9 cellular contexts compared by ENCODE assay signal in the genomic region with DNA sequence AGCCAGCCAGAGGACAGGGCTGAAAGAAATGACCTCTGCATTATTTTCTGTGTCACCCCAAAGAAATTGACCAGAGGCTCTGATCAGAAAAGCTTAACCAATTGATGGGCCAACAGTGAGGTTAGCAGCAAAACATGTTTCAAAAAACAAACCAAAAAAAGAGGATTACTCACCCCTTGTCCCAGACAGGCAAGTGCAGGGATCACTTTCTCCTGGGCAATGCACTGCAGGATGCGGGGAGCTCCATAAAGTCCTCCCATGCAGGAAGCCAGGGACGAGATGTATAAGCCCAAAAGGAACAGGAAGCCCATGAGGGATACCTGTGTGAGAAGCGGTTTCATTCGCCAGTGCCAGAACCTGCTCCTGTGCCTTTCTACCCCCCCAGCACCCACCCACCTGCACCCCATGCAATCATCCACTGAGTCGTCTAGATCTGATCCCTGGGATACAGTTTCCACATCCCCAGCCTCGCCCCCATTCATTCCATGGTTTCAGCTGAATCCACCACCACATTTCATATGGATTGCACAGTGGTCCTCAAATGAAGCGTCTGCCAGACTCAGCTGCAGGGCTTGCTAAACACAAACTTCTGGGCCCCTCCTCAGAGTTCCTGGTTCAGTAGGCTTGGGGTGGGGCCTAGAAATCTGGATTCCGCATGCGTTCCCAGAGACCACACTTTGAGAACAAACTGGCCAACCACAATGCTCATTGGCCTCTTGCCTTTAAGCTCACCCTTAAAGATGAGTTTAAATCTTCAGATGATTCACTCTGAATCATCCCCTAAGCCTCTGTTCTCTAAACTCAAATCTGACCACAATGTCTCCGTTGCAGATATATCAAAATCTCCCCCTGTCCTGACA. TPM values are rescaled to one million over a fixed set of nuclear protein-coding genes. Genes with fewer than 3 reads are reported as not detected.
DNase-seq lines count a peak whose midpoint lies in the region; ATAC-seq and TF ChIP-seq lines count a peak whose summit lies in the region.
"Had no signal": no experiment of that assay in that cellular context is flagged by ENCODE, and none has a peak within 500 bp of the region (broad histone marks: within the 10 kb centered on the region; RNA-seq: fewer than 3 reads in every experiment).

No MANE protein-coding gene starts in this region.

- peaks cover 2% of the 10 kb centered on the region for H3K9me3 Mint-ChIP-seq in glutamatergic neuron (ENCODE audit: unreplicated experiment)

- H3K9ac ChIP-seq in adipocyte (ENCODE audit: low read length) = peak overlapping the region; percentile 34

- H3K4me3 ChIP-seq in MG63 = peak overlapping the region; percentile 21
- peak overlapping the region; percentile 64 for H3K4me3 ChIP-seq in adipocyte (ENCODE audit: low read length)
- H3K4me3 ChIP-seq in mucosa of descending colon = no peak overlapping the region

- H3K4me1 ChIP-seq in adipocyte (ENCODE audit: control insufficient read depth, insufficient read depth, low read length) (peaks cover 43% of the 10 kb centered on the region), mucosa of descending colon (ENCODE audit: low read depth) (no peaks in the 10 kb centered on the region)

- H3K36me3 ChIP-seq in MG63 = peaks cover 14% of the 10 kb centered on the region
- H3K36me3 ChIP-seq in adipocyte (ENCODE audit: control insufficient read depth, insufficient read depth, low read length, severe bottlenecking) = no peaks in the 10 kb centered on the region
- H3K36me3 ChIP-seq in mucosa of descending colon (ENCODE audit: low read depth) = no peaks in the 10 kb centered on the region

- ATAC-seq in mucosa of descending colon (peak; percentile 66), GM21825 (IDR thresholded peaks at IDR 0.05; ENCODE audit: unreplicated experiment) (no peak)

- no peaks in the 10 kb centered on the region for H3K27me3 ChIP-seq in MG63
- no peaks in the 10 kb centered on the region for H3K27me3 ChIP-seq in adipocyte (replicated peaks; ENCODE audit: control insufficient read depth, insufficient read depth, low read length)

- TF ChIP-seq CTCF in mucosa of descending colon (IDR thresholded peaks at IDR 0.05) (no peak), glutamatergic neuron (IDR thresholded peaks at IDR 0.05; ENCODE audit: partially characterized antibody, unreplicated experiment) (no peak)

- no peaks in the 10 kb centered on the region for H3K36me3 Mint-ChIP-seq in glutamatergic neuron (ENCODE audit: unreplicated experiment)

- intact Hi-C loops in mucosa of descending colon (cut with DNase I, micrococcal nuclease) = no loop called here

- H3K27ac Mint-ChIP-seq in glutamatergic neuron (ENCODE audit: unreplicated experiment) = no peak overlapping the region

- H3K4me1 Mint-ChIP-seq in glutamatergic neuron (ENCODE audit: low read depth, unreplicated experiment) = no peaks in the 10 kb centered on the region

- DNase-seq in EL = peak; percentile 95
- peak; percentile 90 for DNase-seq in MG63
- DNase-seq in adipocyte (ENCODE audit: low read depth) = peak; percentile 83
- peak in 1 of 3 donors; percentile 25 for DNase-seq in mucosa of descending colon
- no peak for DNase-seq in UCSD-AML1 (lab: John Stamatoyannopoulos, UW; ENCODE audit: unreplicated experiment)
- no peak for DNase-seq in NCI-H128 (lab: John Stamatoyannopoulos, UW; ENCODE audit: unreplicated experiment)
- DNase-seq in glutamatergic neuron = no peak
- DNase-seq: anterior cingulate cortex had no signal

- no peaks in the 10 kb centered on the region for H3K27me3 Mint-ChIP-seq in glutamatergic neuron (ENCODE audit: unreplicated experiment)

- H3K9me3 ChIP-seq in MG63 (peaks cover 7% of the 10 kb centered on the region), adipocyte (ENCODE audit: control insufficient read depth, low read length) (no peaks in the 10 kb centered on the region), mucosa of descending colon (no peaks in the 10 kb centered on the region)

- H3K4me3 Mint-ChIP-seq in glutamatergic neuron (ENCODE audit: unreplicated experiment) = no peak overlapping the region

RNA-seq across cellular contexts. Expression of gene HEG1, which starts 54.4 kb away (rescaled TPM):
- total RNA-seq in MG63 (2014; rRNA removed; shearing (Covaris generic); ENCODE audit: low replicate concordance) = 75.1 and 105 TPM in 2 replicates
- total RNA-seq in mucosa of descending colon (10 to 100 TPM in 2 of 3 donors, 1 to 10 TPM in 1; 7.4 to 45.3 (median 15.0) TPM), glutamatergic neuron (ENCODE audit: unreplicated experiment) (32.7 TPM)

Comparison
In these comparisons a context has a peak if more than half of its experiments do, and no peak if none do; other contexts are left out.
1. DNase-seq: peak in EL (single experiment), MG63 (single experiment) and adipocyte (single experiment); none in UCSD-AML1 (single experiment), NCI-H128 (single experiment) and glutamatergic neuron (single experiment).